Comparison of ENCODE assay signal across 8 cellular contexts in the genomic region with DNA sequence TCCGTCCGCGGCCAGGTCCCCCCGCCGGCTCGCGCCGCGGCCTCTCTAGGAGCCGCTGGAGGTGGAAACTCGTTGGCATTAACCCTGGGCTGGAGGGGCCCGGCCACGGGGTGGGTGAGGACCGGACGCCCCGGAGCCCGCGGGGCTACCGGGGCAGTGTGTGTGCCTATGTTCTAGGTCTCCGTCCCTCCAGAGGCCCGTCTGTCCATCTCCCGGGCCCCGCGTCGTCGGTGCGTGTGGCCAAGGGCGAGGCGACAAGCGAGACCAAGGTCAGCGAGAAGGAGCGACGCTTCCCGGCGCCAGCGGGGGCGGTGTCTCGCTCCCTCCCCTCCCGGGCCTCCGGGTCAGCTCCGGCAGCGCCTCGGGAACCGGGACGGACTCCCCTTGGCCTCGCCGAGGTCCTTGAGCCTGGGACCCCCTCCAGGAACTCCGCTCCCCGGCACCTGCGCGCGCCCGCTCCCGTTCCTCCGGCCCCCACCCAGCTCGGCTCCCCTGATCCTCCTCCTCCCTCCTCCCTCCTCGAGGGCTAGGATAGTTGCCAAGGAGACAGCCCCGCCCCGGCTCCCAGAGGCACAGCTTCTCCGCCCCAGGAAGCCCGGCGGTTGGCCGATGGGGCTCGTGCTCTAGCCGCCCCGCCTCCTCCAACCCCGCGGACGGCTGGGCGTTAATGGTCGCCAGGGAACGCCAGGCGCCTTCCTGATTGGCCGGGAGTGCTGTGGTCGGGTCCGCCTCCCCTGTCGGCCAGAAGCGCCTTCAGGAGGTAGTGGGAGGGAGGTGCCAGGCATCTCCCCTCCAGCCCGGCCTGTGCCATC. TPM values are rescaled to one million over a fixed set of nuclear protein-coding genes. Genes with fewer than 3 reads are reported as not detected.
DNase-seq lines count a peak whose midpoint lies in the region; ATAC-seq and TF ChIP-seq lines count a peak whose summit lies in the region.

No MANE protein-coding gene starts in this region.

- TF ChIP-seq CTCF in VCaP (conservative IDR thresholded peaks at IDR 0.05) (peak; percentile 28), breast epithelium (IDR thresholded peaks at IDR 0.05) (peak; percentile 40 to 54 (median 53))

- DNase-seq in AG08395 (ENCODE audit: low spot score) (peak; percentile 98), NCI-H2196 (lab: John Stamatoyannopoulos, UW; ENCODE audit: unreplicated experiment) (peak; percentile 99), breast epithelium (ENCODE audit: low spot score in 2 of 2) (peak; percentile 98), iPS-NIHi11 (ENCODE audit: low spot score) (peak; percentile 98)

- H3K9me3 ChIP-seq in breast epithelium: no peaks in the 10 kb centered on the region

- H3K4me3 ChIP-seq in breast epithelium (peak overlapping the region; percentile 76 to 90 (median 88)), skin epidermis (peak overlapping the region; percentile 67 to 90 (median 83))

- H3K27me3 ChIP-seq in breast epithelium: no peaks in the 10 kb centered on the region

- H3K27ac ChIP-seq in VCaP: peak overlapping the region; percentile 93
- H3K27ac ChIP-seq in breast epithelium: peak overlapping the region; percentile 97 to 98
- peak overlapping the region; percentile 89 to 100 (median 97) for H3K27ac ChIP-seq in skin epidermis

- peaks cover 6% of the 10 kb centered on the region for H3K36me3 ChIP-seq in breast epithelium

- intact Hi-C loops in breast epithelium (cut with DNase I; ENCODE audit: low total_unique reads): loop anchor here (10.0 kb wide), 1 partner anchor 102 kb away; no protein-coding TSS in a partner anchor

- TF ChIP-seq POLR2A in breast epithelium (IDR thresholded peaks at IDR 0.05): peak; percentile 4

- ATAC-seq in GM18870 (IDR thresholded peaks at IDR 0.05; ENCODE audit: unreplicated experiment) (peak; percentile 69), HG03108 (IDR thresholded peaks at IDR 0.05; ENCODE audit: unreplicated experiment) (peak; percentile 85)

- H3K4me1 ChIP-seq in breast epithelium: peaks cover 0 to 10% of the 10 kb centered on the region in 2 donors

RNA-seq across cellular contexts. Expression of a gene that starts 0.7 kb away (rescaled TPM):
- total RNA-seq in breast epithelium: 10 to 100 TPM; 23.3 to 33.2 (median 29.8) TPM

RNA-seq across cellular contexts. Expression of a gene that starts 7.6 kb away (rescaled TPM):
- total RNA-seq in breast epithelium: 10 to 100 TPM; 10.7 to 14.7 (median 13.2) TPM

RNA-seq across cellular contexts. Expression of a gene that starts 31.1 kb away (rescaled TPM):
- 1 to 10 TPM; 4.0 to 8.2 (median 7.5) TPM for total RNA-seq in breast epithelium

RNA-seq across cellular contexts. Expression of a gene that starts 44.5 kb away (rescaled TPM):
- total RNA-seq in breast epithelium: 10 to 100 TPM; 17.4 to 18.4 (median 18.4) TPM

RNA-seq across cellular contexts. Expression of a gene that starts 54.5 kb away (rescaled TPM):
- 1 to 10 TPM; 2.3 to 5.7 (median 2.4) TPM for total RNA-seq in breast epithelium

Comparison
In these comparisons a context has a peak if more than half of its experiments do, and no peak if none do; other contexts are left out.
1. Peak in every context shown above with its lines: DNase-seq, ATAC-seq, H3K4me3 ChIP-seq and H3K27ac ChIP-seq.